In the genomic region with DNA sequence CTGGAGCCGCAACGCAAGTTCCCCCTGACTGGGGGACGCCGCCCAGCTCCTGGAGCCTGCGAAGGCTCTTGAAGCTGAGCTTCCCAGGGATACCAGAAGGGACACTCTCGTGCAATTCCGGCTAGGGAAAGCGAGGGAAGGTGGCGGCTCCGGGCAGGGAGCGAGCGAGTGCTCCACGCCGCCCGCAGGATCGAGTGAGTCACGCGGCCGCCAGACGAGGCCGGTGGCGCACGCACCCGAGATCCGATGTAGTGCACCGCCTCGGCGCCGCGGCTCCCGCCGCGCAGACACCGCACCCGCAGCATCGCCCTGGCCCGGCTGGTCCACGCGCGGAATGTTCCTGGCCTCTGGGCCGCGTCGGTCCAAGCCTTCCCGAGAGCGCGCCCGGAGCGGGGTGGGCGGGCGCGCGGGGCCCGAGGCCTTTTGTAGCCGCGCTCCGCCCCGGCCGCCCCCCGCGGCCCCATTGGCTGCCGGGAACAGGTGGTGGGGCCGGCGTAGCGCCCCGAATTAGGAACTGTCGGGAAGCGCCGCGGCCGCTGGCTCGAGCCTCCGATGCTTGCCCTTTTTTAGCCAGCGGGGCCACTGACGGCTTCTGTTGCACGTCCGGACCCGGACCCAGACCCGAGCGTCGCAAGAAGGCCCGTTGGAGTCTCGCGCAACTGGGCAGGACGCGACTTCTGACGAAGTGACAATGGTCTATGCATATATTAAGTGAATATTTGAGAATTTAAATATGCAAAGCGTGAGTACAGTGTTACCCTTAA, we compare ENCODE assay signal across 8 cellular contexts.
DNase-seq lines count a peak whose midpoint lies in the region; ATAC-seq lines count a peak whose summit lies in the region.

A gene with protein sequence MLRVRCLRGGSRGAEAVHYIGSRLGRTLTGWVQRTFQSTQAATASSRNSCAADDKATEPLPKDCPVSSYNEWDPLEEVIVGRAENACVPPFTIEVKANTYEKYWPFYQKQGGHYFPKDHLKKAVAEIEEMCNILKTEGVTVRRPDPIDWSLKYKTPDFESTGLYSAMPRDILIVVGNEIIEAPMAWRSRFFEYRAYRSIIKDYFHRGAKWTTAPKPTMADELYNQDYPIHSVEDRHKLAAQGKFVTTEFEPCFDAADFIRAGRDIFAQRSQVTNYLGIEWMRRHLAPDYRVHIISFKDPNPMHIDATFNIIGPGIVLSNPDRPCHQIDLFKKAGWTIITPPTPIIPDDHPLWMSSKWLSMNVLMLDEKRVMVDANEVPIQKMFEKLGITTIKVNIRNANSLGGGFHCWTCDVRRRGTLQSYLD (minus strand): TSS at position 396 of the 764 bp plus-strand sequence. CDS start 91 bp downstream, at position 305.

- peak within 1 kb of the TSS; percentile 57 for H3K4me3 ChIP-seq in effector memory CD4-positive, alpha-beta T cell (ENCODE audit: insufficient read depth, low read depth, low read length, poor library complexity, severe bottlenecking)

- H3K27me3 ChIP-seq in effector memory CD4-positive, alpha-beta T cell (replicated peaks; ENCODE audit: control insufficient read depth, insufficient read depth, low read length, poor library complexity, severe bottlenecking), result peaks cover 23% of the 10 kb centered on the region

- peaks cover 17% of the 10 kb centered on the region for H3K4me1 ChIP-seq in effector memory CD4-positive, alpha-beta T cell (ENCODE audit: control insufficient read depth, insufficient read depth, low read length, poor library complexity, severe bottlenecking)

- H3K27ac ChIP-seq in effector memory CD4-positive, alpha-beta T cell (ENCODE audit: insufficient read depth, low read length, poor library complexity, severe bottlenecking), result no peak within 1 kb of the TSS

- peak; percentile 84 for ATAC-seq in HG02642 (IDR thresholded peaks at IDR 0.05; ENCODE audit: poor library complexity, unreplicated experiment)

- peak; percentile 77 for DNase-seq in activated effector memory CD4-positive, alpha-beta T cell treated with anti-CD3 and anti-CD28 coated beads, Interleukin-2, amount 50 U/mL, for 16 hours
- no peak for DNase-seq in activated effector memory CD4-positive, alpha-beta T cell treated with Interleukin-2 at 50 U/mL for 16 hours
- DNase-seq in NCI-H1694 (lab: John Stamatoyannopoulos, UW) (peak; percentile 35), medulla oblongata (ENCODE audit: extremely low spot score) (peak; percentile 93)
- DNase-seq in activated CD4-positive, alpha-beta T cell treated with anti-CD3 and anti-CD28 coated beads, Interleukin-2, amount 50 U/mL, for 4 hours, result peak; percentile 36 to 43
- peak in 1 of 3 donors; percentile 1 for DNase-seq in effector memory CD4-positive, alpha-beta T cell
- DNase-seq in stimulated activated CD8-positive, alpha-beta memory T cell treated with anti-CD3 and anti-CD28 coated beads, Interleukin-12 subunit alpha, Interleukin-12 subunit beta, amount 100 ng/mL, for 1 hour (ENCODE audit: low read depth), result peak; percentile 19

- H3K36me3 ChIP-seq in effector memory CD4-positive, alpha-beta T cell (ENCODE audit: control insufficient read depth, insufficient read depth, low read length), result no peaks in the 10 kb centered on the region

- H3K9me3 ChIP-seq in effector memory CD4-positive, alpha-beta T cell (ENCODE audit: control insufficient read depth, low read length), result no peaks in the 10 kb centered on the region
